In the genomic region with DNA sequence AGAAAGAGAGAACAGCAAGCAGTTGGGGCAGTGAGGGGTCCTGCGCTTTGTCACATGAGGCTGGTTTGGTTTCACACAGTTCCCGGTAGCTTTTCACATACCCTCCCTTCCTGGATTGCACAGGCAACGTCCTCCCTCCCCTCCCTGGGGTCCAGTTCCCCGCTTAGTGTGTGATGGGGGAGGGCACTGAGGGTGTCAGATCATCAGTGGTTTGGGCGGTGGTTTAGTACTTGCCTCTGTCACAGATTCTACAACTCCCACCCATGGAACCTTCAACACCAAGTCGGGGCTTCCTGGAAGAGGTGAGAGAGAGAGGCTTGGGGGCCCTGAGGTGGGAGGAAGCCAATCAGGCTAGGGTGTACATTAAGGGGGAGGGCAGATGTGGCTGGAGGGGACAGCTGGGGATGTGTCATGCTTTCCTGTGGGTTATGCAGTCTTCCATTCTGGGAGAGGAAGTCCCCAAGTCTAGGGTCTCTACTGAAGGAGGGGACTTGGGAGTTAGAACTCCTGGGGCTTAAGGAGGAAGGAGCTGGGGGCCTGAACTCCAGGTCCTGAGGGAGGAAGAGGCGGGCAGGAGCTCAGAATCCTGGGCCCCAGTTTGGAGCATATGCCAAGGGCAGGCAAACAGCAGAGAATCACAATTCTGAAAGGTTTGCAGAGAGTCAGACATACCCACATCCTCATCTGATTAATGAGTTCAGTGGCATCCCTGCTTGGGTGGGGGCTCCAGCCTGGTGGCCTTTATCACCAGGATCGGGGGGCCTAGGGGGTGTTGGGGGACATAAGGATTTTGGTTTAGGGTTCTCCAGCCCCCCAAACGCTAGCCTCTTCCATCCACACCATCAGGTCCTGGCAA, we compare ENCODE assay signal across 9 cellular contexts. TPM values are rescaled to one million over a fixed set of nuclear protein-coding genes. Genes with fewer than 3 reads are reported as not detected.
A peak's percentile ranks its signal among the peaks of the same experiment; 100 is the strongest.
DNase-seq lines count a peak whose midpoint lies in the region; ATAC-seq, FAIRE-seq and TF ChIP-seq lines count a peak whose summit lies in the region.
"Had no signal": no experiment of that assay in that cellular context is flagged by ENCODE, and none has a peak within 500 bp of the region (broad histone marks: within the 10 kb centered on the region; RNA-seq: fewer than 3 reads in every experiment).

A gene with protein sequence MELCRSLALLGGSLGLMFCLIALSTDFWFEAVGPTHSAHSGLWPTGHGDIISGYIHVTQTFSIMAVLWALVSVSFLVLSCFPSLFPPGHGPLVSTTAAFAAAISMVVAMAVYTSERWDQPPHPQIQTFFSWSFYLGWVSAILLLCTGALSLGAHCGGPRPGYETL (minus strand): TSS at position 6 of the 856 bp plus-strand sequence. CDS start 119 bp downstream, outside the sequence.

- peak; percentile 85 for FAIRE-seq in GM18507 (lab: Jason Lieb, UNC)

- no peaks in the 10 kb centered on the region for H3K27me3 Mint-ChIP-seq in T-cell

- H3K4me1 Mint-ChIP-seq in T-cell: peaks cover 59 to 74% (median 67%) of the 10 kb centered on the region in 3 donors

- no peak for TF ChIP-seq EP300 in suprapubic skin (IDR thresholded peaks at IDR 0.05)

- TF ChIP-seq CTCF in suprapubic skin (IDR thresholded peaks at IDR 0.05): no peak

- H3K9me3 ChIP-seq in suprapubic skin: no peaks in the 10 kb centered on the region
- H3K9me3 ChIP-seq: SJSA1 had no signal

- H3K36me3 Mint-ChIP-seq in T-cell: no peaks in the 10 kb centered on the region
- H3K36me3 Mint-ChIP-seq in activated naive CD4-positive, alpha-beta T cell treated with anti-CD3 and anti-CD28 coated beads, Interleukin-2, amount 50 U/mL, for 72 hours: peaks cover 10 to 43% of the 10 kb centered on the region in 2 donors

- no peaks in the 10 kb centered on the region for H3K36me3 ChIP-seq in suprapubic skin

- WGBS in suprapubic skin: 52% methylated on average over 8 of the region's 9 CpGs

- DNase-seq in GM18507 (ENCODE audit: extremely low spot score, insufficient read length, low read depth): no peak
- DNase-seq in T-cell: peak; percentile 26 to 79 (median 59)
- DNase-seq in activated naive CD4-positive, alpha-beta T cell treated with anti-CD3 and anti-CD28 coated beads, Interleukin-2, amount 50 U/mL, for 72 hours (ENCODE audit: low spot score in 2 of 2): peak; percentile 70 to 85
- peak; percentile 31 to 36 (median 35) for DNase-seq in stimulated activated CD4-positive, alpha-beta T cell treated with anti-CD3 and anti-CD28 coated beads, TNF-alpha, amount 100 ng/mL, for 1 hour (ENCODE audit: low read depth in 3 of 3, low spot score in 1 of 3)
- DNase-seq in HCEC 1CT: no peak
- no peak for DNase-seq in suprapubic skin (ENCODE audit: low spot score in 2 of 2)
- no peak for DNase-seq in NCI-H1694 (lab: John Stamatoyannopoulos, UW)

- H3K27me3 ChIP-seq in suprapubic skin: no peaks in the 10 kb centered on the region
- H3K27me3 ChIP-seq: SJSA1 had no signal

- no peak for TF ChIP-seq POLR2A in suprapubic skin (IDR thresholded peaks at IDR 0.05)

- H3K9me3 Mint-ChIP-seq in T-cell: no peaks in the 10 kb centered on the region
- peaks cover 4 to 7% of the 10 kb centered on the region in 2 donors for H3K9me3 Mint-ChIP-seq in activated naive CD4-positive, alpha-beta T cell treated with anti-CD3 and anti-CD28 coated beads, Interleukin-2, amount 50 U/mL, for 72 hours

- peak; percentile 61 to 74 (median 68) for ATAC-seq in T-cell (replicated peaks in 1 of 4)
- ATAC-seq in activated naive CD4-positive, alpha-beta T cell treated with anti-CD3 and anti-CD28 coated beads, Interleukin-2, amount 50 U/mL, for 72 hours: peak; percentile 75 to 86
- ATAC-seq in GM21367 (IDR thresholded peaks at IDR 0.05; ENCODE audit: unreplicated experiment): no peak

- no peak within 1 kb of the TSS for H3K27ac ChIP-seq in suprapubic skin
- H3K27ac ChIP-seq: SJSA1 had no signal

- H3K4me1 ChIP-seq in suprapubic skin: peaks cover 5% of the 10 kb centered on the region

- H3K4me3 ChIP-seq in suprapubic skin: no peak within 1 kb of the TSS
- H3K4me3 ChIP-seq: SJSA1 had no signal

- H3K4me3 Mint-ChIP-seq in T-cell: peak within 1 kb of the TSS; percentile 61 to 96 (median 96)

- H3K27ac Mint-ChIP-seq in T-cell: peak within 1 kb of the TSS; percentile 89
- peak within 1 kb of the TSS; percentile 85 to 88 for H3K27ac Mint-ChIP-seq in activated naive CD4-positive, alpha-beta T cell treated with anti-CD3 and anti-CD28 coated beads, Interleukin-2, amount 50 U/mL, for 72 hours

- CTCF ChIA-PET in T-cell (lab: Charles Lee): interaction anchor here in 1 of 2 donors (1.9 kb wide), 1 partner anchor 22 kb away, joined by 10 read pairs; no protein-coding TSS in a partner anchor

- POLR2A ChIA-PET in T-cell (lab: Charles Lee): interaction anchor here (0.6 to 1.0 kb wide), 2 partner anchors 22 to 46 kb away, joined by 3 read pairs; no protein-coding TSS in a partner anchor

RNA-seq across cellular contexts. Expression of the gene that starts here (rescaled TPM):
- 100 to 1,000 TPM in 4 of 5 donors, 10 to 100 TPM in 1; 42.9 to 356 (median 105) TPM for total RNA-seq in T-cell
- total RNA-seq in activated naive CD4-positive, alpha-beta T cell treated with anti-CD3 and anti-CD28 coated beads, Interleukin-2, amount 50 U/mL, for 72 hours: 10 to 100 TPM; 63.9 to 92.4 TPM
- total RNA-seq in suprapubic skin: not detected
- total RNA-seq: SJSA1 had no signal

Comparison
In these comparisons a context has a peak if more than half of its experiments do, and no peak if none do; other contexts are left out.
1. RNA of the gene that starts here (total RNA-seq): 42.9 to 356 TPM in T-cell and 63.9 to 92.4 TPM in activated naive CD4-positive, alpha-beta T cell treated with anti-CD3 and anti-CD28 coated beads, Interleukin-2, amount 50 U/mL, for 72 hours; not detected in suprapubic skin; every median in the first group is over 10 times any median in the second.
2. DNase-seq: peak in T-cell (34 of 34), activated naive CD4-positive, alpha-beta T cell treated with anti-CD3 and anti-CD28 coated beads, Interleukin-2, amount 50 U/mL, for 72 hours (2 of 2) and stimulated activated CD4-positive, alpha-beta T cell treated with anti-CD3 and anti-CD28 coated beads, TNF-alpha, amount 100 ng/mL, for 1 hour (3 of 3); none in GM18507 (single experiment), HCEC 1CT (single experiment), suprapubic skin (0 of 2) and NCI-H1694 (single experiment).